ENCODE assay signal across 11 cellular contexts in the genomic region with DNA sequence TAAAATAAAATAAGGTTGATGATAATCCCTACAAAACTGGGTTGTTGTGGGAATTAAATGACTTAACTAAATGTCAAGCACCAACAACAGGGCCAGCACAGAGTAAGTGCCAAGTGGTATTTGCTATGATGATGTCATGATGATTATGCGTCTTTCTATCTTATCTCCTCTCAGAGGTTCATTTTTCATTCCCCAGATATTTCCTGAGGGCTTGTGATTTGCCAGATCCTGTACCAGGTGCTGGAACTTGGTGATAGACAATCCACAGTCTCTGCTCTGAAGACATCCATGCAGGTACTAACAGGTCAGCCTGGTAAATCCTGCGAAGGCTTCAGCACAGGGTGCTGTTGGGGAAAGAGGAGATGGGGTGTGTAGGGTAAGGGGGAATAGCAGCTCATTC. TPM values are rescaled to one million over a fixed set of nuclear protein-coding genes. Genes with fewer than 3 reads are reported as not detected.
DNase-seq lines count a peak whose midpoint lies in the region; ATAC-seq and TF ChIP-seq lines count a peak whose summit lies in the region.
"Had no signal": no experiment of that assay in that cellular context is flagged by ENCODE, and none has a peak within 500 bp of the region (broad histone marks: within the 10 kb centered on the region; RNA-seq: fewer than 3 reads in every experiment).

No MANE protein-coding gene starts in this region.

- no peaks in the 10 kb centered on the region for H3K27me3 Mint-ChIP-seq in MCF 10A (ENCODE audit: insufficient read depth, unreplicated experiment)

- H3K27ac Mint-ChIP-seq in MCF 10A (ENCODE audit: low read depth, unreplicated experiment) = peak overlapping the region; percentile 17

- H3K36me3 Mint-ChIP-seq in MCF 10A (ENCODE audit: insufficient read depth, unreplicated experiment) = no peaks in the 10 kb centered on the region

- H3K27me3 ChIP-seq in breast epithelium (no peaks in the 10 kb centered on the region), foreskin keratinocyte (no peaks in the 10 kb centered on the region), suprapubic skin (no peaks in the 10 kb centered on the region)
- H3K27me3 ChIP-seq: pancreas, uterus had no signal

- H3K27ac ChIP-seq in breast epithelium (peak overlapping the region in 1 of 2 donors; percentile 81), foreskin keratinocyte (peak overlapping the region; percentile 35), suprapubic skin (peak overlapping the region; percentile 51)
- H3K27ac ChIP-seq: uterus had no signal

- H3K4me3 ChIP-seq in breast epithelium (no peak overlapping the region), suprapubic skin (no peak overlapping the region)
- H3K4me3 ChIP-seq: pancreas, uterus had no signal

- DNase-seq in MCF 10A (ENCODE audit: unreplicated experiment) (no peak), breast epithelium (ENCODE audit: low spot score in 2 of 2) (no peak), foreskin keratinocyte (peak; percentile 98 to 99), suprapubic skin (ENCODE audit: low spot score in 2 of 2) (no peak), KG1 (lab: John Stamatoyannopoulos, UW) (no peak)
- DNase-seq: NCI-H526, pancreas, uterus had no signal

- TF ChIP-seq CTCF in MCF 10A (IDR thresholded peaks at IDR 0.05; ENCODE audit: unreplicated experiment) = no peak
- TF ChIP-seq CTCF in breast epithelium (IDR thresholded peaks at IDR 0.05) = no peak
- TF ChIP-seq CTCF in foreskin keratinocyte (conservative IDR thresholded peaks at IDR 0.05) = no peak
- no peak for TF ChIP-seq CTCF in suprapubic skin (IDR thresholded peaks at IDR 0.05)

- no peaks in the 10 kb centered on the region for H3K9me3 ChIP-seq in breast epithelium
- no peaks in the 10 kb centered on the region for H3K9me3 ChIP-seq in suprapubic skin
- H3K9me3 ChIP-seq: pancreas, uterus had no signal

- no peaks in the 10 kb centered on the region for H3K9me3 Mint-ChIP-seq in MCF 10A (ENCODE audit: unreplicated experiment)

- TF ChIP-seq POLR2A in breast epithelium (IDR thresholded peaks at IDR 0.05) (no peak), suprapubic skin (IDR thresholded peaks at IDR 0.05) (no peak)

- CTCF ChIA-PET in MCF 10A (lab: Yijun Ruan, JAX) = interaction anchor here (0.6 kb wide), 2 partner anchors 49 to 61 kb away, joined by 3 to 5 read pairs; no protein-coding TSS in a partner anchor

- TF ChIP-seq EP300 in suprapubic skin (IDR thresholded peaks at IDR 0.05) = no peak

- no peak overlapping the region for H3K4me3 Mint-ChIP-seq in MCF 10A (ENCODE audit: unreplicated experiment)

- WGBS in suprapubic skin = 45% methylated on average over 2 of the region's 2 CpGs

- H3K36me3 ChIP-seq in breast epithelium (no peaks in the 10 kb centered on the region), suprapubic skin (no peaks in the 10 kb centered on the region)
- H3K36me3 ChIP-seq: pancreas, uterus had no signal

- ATAC-seq in SK-N-SH treated with all-trans-retinoic acid at 6 μM for 48 hours = peak; percentile 54
- ATAC-seq in foreskin keratinocyte = peak; percentile 81
- no peak for ATAC-seq in HG03097 (IDR thresholded peaks at IDR 0.05; ENCODE audit: low FRiP score, unreplicated experiment)
- ATAC-seq in GM18868 (IDR thresholded peaks at IDR 0.05; ENCODE audit: unreplicated experiment) = no peak

- peaks cover 0 to 5% of the 10 kb centered on the region in 2 donors for H3K4me1 ChIP-seq in breast epithelium
- peaks cover 43% of the 10 kb centered on the region for H3K4me1 ChIP-seq in foreskin keratinocyte
- peaks cover 25% of the 10 kb centered on the region for H3K4me1 ChIP-seq in suprapubic skin
- H3K4me1 ChIP-seq: uterus had no signal

- POLR2A ChIA-PET in MCF 10A (lab: Yijun Ruan, JAX) = interaction anchor here (0.7 to 1.1 kb wide), 2 partner anchors 14 to 44 kb away, joined by 3 to 4 read pairs; no protein-coding TSS in a partner anchor

- intact Hi-C loops in MCF 10A (cut with micrococcal nuclease) (no loop called here), breast epithelium (cut with DNase I; ENCODE audit: low total_unique reads) (no loop called here)

- peaks cover 27% of the 10 kb centered on the region for H3K4me1 Mint-ChIP-seq in MCF 10A (ENCODE audit: insufficient read depth, unreplicated experiment)

- no TSS peak for BruUV-seq in MCF 10A (replicated peaks; lab: Mats Ljungman, UMichigan)

TF ChIP-seq in SK-N-SH treated with all-trans-retinoic acid at 6 μM for 48 hours, 23 proteins besides CTCF, POLR2A, EP300 and RAD21 (continues in another document):
- TF ChIP-seq, protein P1, sequence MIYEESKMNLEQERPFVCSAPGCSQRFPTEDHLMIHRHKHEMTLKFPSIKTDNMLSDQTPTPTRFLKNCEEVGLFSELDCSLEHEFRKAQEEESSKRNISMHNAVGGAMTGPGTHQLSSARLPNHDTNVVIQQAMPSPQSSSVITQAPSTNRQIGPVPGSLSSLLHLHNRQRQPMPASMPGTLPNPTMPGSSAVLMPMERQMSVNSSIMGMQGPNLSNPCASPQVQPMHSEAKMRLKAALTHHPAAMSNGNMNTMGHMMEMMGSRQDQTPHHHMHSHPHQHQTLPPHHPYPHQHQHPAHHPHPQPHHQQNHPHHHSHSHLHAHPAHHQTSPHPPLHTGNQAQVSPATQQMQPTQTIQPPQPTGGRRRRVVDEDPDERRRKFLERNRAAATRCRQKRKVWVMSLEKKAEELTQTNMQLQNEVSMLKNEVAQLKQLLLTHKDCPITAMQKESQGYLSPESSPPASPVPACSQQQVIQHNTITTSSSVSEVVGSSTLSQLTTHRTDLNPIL (CRISPR knock-in tag; IDR thresholded peaks at IDR 0.05; ENCODE audit: low read depth) = 0 out of 2 replicates have a peak, but pooled peaks have one; percentile 64
- TF ChIP-seq ZFP3 (CRISPR knock-in tag; IDR thresholded peaks at IDR 0.05) (no peak), ZFP30 (CRISPR knock-in tag; IDR thresholded peaks at IDR 0.05) (no peak), CSDC2 (CRISPR knock-in tag; IDR thresholded peaks at IDR 0.05) (no peak), ZNF70 (CRISPR knock-in tag; IDR thresholded peaks at IDR 0.05) (no peak), GLIS3 (CRISPR knock-in tag; IDR thresholded peaks at IDR 0.05) (no peak), SNAI2 (CRISPR knock-in tag; IDR thresholded peaks at IDR 0.05) (no peak), ZNF8 (CRISPR knock-in tag; IDR thresholded peaks at IDR 0.05) (no peak), TCF4 (CRISPR knock-in tag; IDR thresholded peaks at IDR 0.05; ENCODE audit: borderline replicate concordance) (no peak; the same call in 1 of the 2 replicates)
- TF ChIP-seq, protein P2, sequence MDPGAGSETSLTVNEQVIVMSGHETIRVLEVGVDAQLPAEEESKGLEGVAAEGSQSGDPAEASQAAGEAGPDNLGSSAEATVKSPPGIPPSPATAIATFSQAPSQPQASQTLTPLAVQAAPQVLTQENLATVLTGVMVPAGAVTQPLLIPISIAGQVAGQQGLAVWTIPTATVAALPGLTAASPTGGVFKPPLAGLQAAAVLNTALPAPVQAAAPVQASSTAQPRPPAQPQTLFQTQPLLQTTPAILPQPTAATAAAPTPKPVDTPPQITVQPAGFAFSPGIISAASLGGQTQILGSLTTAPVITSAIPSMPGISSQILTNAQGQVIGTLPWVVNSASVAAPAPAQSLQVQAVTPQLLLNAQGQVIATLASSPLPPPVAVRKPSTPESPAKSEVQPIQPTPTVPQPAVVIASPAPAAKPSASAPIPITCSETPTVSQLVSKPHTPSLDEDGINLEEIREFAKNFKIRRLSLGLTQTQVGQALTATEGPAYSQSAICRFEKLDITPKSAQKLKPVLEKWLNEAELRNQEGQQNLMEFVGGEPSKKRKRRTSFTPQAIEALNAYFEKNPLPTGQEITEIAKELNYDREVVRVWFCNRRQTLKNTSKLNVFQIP (CRISPR knock-in tag; IDR thresholded peaks at IDR 0.05; ENCODE audit: borderline replicate concordance, low read depth) = no peak
- TF ChIP-seq, protein P3, sequence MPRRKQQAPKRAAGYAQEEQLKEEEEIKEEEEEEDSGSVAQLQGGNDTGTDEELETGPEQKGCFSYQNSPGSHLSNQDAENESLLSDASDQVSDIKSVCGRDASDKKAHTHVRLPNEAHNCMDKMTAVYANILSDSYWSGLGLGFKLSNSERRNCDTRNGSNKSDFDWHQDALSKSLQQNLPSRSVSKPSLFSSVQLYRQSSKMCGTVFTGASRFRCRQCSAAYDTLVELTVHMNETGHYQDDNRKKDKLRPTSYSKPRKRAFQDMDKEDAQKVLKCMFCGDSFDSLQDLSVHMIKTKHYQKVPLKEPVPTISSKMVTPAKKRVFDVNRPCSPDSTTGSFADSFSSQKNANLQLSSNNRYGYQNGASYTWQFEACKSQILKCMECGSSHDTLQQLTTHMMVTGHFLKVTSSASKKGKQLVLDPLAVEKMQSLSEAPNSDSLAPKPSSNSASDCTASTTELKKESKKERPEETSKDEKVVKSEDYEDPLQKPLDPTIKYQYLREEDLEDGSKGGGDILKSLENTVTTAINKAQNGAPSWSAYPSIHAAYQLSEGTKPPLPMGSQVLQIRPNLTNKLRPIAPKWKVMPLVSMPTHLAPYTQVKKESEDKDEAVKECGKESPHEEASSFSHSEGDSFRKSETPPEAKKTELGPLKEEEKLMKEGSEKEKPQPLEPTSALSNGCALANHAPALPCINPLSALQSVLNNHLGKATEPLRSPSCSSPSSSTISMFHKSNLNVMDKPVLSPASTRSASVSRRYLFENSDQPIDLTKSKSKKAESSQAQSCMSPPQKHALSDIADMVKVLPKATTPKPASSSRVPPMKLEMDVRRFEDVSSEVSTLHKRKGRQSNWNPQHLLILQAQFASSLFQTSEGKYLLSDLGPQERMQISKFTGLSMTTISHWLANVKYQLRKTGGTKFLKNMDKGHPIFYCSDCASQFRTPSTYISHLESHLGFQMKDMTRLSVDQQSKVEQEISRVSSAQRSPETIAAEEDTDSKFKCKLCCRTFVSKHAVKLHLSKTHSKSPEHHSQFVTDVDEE (CRISPR knock-in tag; IDR thresholded peaks at IDR 0.05) = no peak
- TF ChIP-seq, protein P4, sequence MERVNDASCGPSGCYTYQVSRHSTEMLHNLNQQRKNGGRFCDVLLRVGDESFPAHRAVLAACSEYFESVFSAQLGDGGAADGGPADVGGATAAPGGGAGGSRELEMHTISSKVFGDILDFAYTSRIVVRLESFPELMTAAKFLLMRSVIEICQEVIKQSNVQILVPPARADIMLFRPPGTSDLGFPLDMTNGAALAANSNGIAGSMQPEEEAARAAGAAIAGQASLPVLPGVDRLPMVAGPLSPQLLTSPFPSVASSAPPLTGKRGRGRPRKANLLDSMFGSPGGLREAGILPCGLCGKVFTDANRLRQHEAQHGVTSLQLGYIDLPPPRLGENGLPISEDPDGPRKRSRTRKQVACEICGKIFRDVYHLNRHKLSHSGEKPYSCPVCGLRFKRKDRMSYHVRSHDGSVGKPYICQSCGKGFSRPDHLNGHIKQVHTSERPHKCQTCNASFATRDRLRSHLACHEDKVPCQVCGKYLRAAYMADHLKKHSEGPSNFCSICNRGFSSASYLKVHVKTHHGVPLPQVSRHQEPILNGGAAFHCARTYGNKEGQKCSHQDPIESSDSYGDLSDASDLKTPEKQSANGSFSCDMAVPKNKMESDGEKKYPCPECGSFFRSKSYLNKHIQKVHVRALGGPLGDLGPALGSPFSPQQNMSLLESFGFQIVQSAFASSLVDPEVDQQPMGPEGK (CRISPR knock-in tag; IDR thresholded peaks at IDR 0.05; ENCODE audit: borderline replicate concordance) = no peak

RNA-seq across cellular contexts. Expression of gene MYH9, which starts 8.2 kb away (rescaled TPM):
- total RNA-seq in MCF 10A (2022) (643 and 653 TPM in 2 replicates), breast epithelium (100 to 1,000 TPM; 169 to 392 (median 268) TPM), foreskin keratinocyte (926 and 995 TPM in 2 replicates), suprapubic skin (100 to 1,000 TPM; 284 to 323 (median 294) TPM)
- 295 and 315 TPM in 2 replicates for polyA plus RNA-seq in foreskin keratinocyte

Comparison
In these comparisons a context has a peak if more than half of its experiments do, and no peak if none do; other contexts are left out.
1. DNase-seq: peak in foreskin keratinocyte (2 of 2); none in MCF 10A (single experiment), breast epithelium (0 of 2), suprapubic skin (0 of 2) and KG1 (single experiment).
2. ATAC-seq: peak in SK-N-SH treated with all-trans-retinoic acid at 6 μM for 48 hours (single experiment) and foreskin keratinocyte (single experiment); none in HG03097 (single experiment) and GM18868 (single experiment).